Comparison of ENCODE assay signal across 8 cellular contexts in the genomic region with DNA sequence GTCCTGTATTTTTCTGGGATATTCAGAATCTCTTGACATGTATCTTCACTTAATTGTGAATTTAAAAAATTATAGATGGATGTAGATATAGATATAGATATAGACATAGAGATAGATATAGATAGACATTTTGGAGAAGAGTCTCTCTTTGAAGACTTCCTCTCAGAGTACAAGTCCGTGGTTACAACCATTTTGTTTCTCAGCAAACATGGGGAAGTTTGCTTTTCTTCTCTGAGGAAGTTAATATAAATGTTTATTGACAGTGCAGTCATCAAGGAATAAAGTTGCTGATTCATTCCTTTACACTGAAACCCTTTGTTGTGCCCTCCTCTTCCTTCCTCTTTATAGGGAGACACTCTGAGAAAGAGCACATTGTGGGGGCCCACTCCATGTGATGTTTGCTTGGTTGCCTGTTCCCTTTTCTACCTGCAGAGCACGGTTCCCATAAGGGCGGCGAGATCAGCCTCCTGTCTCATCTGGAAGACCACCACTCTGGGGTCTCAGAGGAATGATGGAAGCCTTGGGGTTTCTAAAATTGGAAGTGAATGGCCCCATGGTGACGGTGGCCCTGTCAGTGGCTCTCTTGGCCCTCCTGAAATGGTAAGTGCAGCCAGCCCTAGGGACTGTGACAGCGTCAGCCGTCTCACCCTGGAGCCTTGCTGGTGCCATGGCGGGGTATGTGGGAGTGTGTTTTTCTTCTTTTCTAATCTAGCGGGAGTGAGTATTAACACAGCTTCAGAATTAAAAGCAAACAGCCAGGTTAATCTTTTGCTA. TPM values are rescaled to one million over a fixed set of nuclear protein-coding genes. Genes with fewer than 3 reads are reported as not detected.
DNase-seq lines count a peak whose midpoint lies in the region; ATAC-seq and TF ChIP-seq lines count a peak whose summit lies in the region.

A gene (plus strand): TSS at position 385 of the 774 bp plus-strand sequence. CDS start 127 bp downstream, at position 512.

- peak within 1 kb of the TSS; percentile 40 for H3K4me3 Mint-ChIP-seq in CD4-positive, alpha-beta T cell
- no peak within 1 kb of the TSS for H3K4me3 Mint-ChIP-seq in endodermal cell

- H3K4me3 ChIP-seq in endodermal cell (ENCODE audit: low read length) (peak within 1 kb of the TSS; percentile 49), neutrophil (ENCODE audit: low read depth in 1 of 2, low read length in 1 of 2) (peak within 1 kb of the TSS; percentile 78 to 82), Karpas-422 (ENCODE audit: low read length) (no peak within 1 kb of the TSS)

- DNase-seq in CD4-positive, alpha-beta T cell: peak in 2 of 10 experiments; percentile 6 to 7
- peak; percentile 20 for DNase-seq in RPMI8226
- DNase-seq in endodermal cell: peak; percentile 67
- no peak for DNase-seq in NCI-H1417 (lab: John Stamatoyannopoulos, UW)
- no peak for DNase-seq in Karpas-422
- no peak for DNase-seq in NCI-H187 treated with DMSO at 0.1 percent for 48 hours (lab: John Stamatoyannopoulos, UW)

- H3K27me3 ChIP-seq in CD4-positive, alpha-beta T cell (ENCODE audit: control insufficient read depth, insufficient read depth, low read length): no peaks in the 10 kb centered on the region
- no peaks in the 10 kb centered on the region for H3K27me3 ChIP-seq in endodermal cell (ENCODE audit: control insufficient read depth, insufficient read depth, low read length, poor library complexity, severe bottlenecking)
- no peaks in the 10 kb centered on the region for H3K27me3 ChIP-seq in neutrophil
- H3K27me3 ChIP-seq in Karpas-422 (ENCODE audit: low read length): no peaks in the 10 kb centered on the region

- no peak for TF ChIP-seq CTCF in CD4-positive, alpha-beta T cell (IDR thresholded peaks at IDR 0.05)
- TF ChIP-seq CTCF in endodermal cell (conservative IDR thresholded peaks at IDR 0.05) (no peak), neutrophil (IDR thresholded peaks at IDR 0.05) (peak; percentile 56)

- H3K9me3 Mint-ChIP-seq in CD4-positive, alpha-beta T cell: peaks cover 2% of the 10 kb centered on the region
- H3K9me3 Mint-ChIP-seq in endodermal cell: peaks cover 27% of the 10 kb centered on the region

- CTCF ChIA-PET in CD4-positive, alpha-beta T cell (lab: Charles Lee): no interaction called here

- H3K4me1 ChIP-seq in endodermal cell (ENCODE audit: control insufficient read depth, insufficient read depth, low read length) (peaks cover 15% of the 10 kb centered on the region), neutrophil (ENCODE audit: control insufficient read depth in 1 of 2, insufficient read depth in 1 of 2, low read depth in 1 of 2, low read length in 1 of 2) (peaks cover 19 to 36% of the 10 kb centered on the region in 2 experiments), Karpas-422 (ENCODE audit: low read length) (no peaks in the 10 kb centered on the region)

- H2AFZ ChIP-seq in Karpas-422 (ENCODE audit: low read length): no peak within 1 kb of the TSS

- H3K36me3 Mint-ChIP-seq in CD4-positive, alpha-beta T cell (ENCODE audit: low read depth): peaks cover 11% of the 10 kb centered on the region
- peaks cover 9% of the 10 kb centered on the region for H3K36me3 Mint-ChIP-seq in endodermal cell (ENCODE audit: low read depth)

- H3K4me2 ChIP-seq in Karpas-422 (ENCODE audit: low read depth, low read length, poor library complexity, severe bottlenecking): no peak within 1 kb of the TSS

- 79 to 94% methylated on average over 3 to 9 of the region's 9 CpGs for WGBS in endodermal cell (ENCODE audit: insufficient coverage in 1 of 2, insufficient read length in 1 of 2), 2 experiments

- peaks cover 37% of the 10 kb centered on the region for H3K4me1 Mint-ChIP-seq in CD4-positive, alpha-beta T cell (ENCODE audit: low read depth)
- H3K4me1 Mint-ChIP-seq in endodermal cell: peaks cover 41% of the 10 kb centered on the region

- no peaks in the 10 kb centered on the region for H3K36me3 ChIP-seq in endodermal cell (ENCODE audit: control insufficient read depth, insufficient read depth, low read length)
- H3K36me3 ChIP-seq in neutrophil: no peaks in the 10 kb centered on the region
- no peaks in the 10 kb centered on the region for H3K36me3 ChIP-seq in Karpas-422 (ENCODE audit: insufficient read depth, low read length)

- H4K20me1 ChIP-seq in Karpas-422 (ENCODE audit: insufficient read depth, low read depth, low read length): no peaks in the 10 kb centered on the region

- POLR2A ChIA-PET in CD4-positive, alpha-beta T cell (lab: Charles Lee): interaction anchor here (1.3 to 1.8 kb wide), 3 partner anchors 50 to 193 kb away, joined by 3 to 5 read pairs (median 4); a partner anchor contains a TSS

- ATAC-seq in CD4-positive, alpha-beta T cell (ENCODE audit: poor library complexity): peak; percentile 63
- ATAC-seq in GM21737 (IDR thresholded peaks at IDR 0.05; ENCODE audit: unreplicated experiment): peak; percentile 48

- no peaks in the 10 kb centered on the region for H3K9me3 ChIP-seq in CD4-positive, alpha-beta T cell (ENCODE audit: control insufficient read depth, low read length)
- H3K9me3 ChIP-seq in endodermal cell (ENCODE audit: control insufficient read depth, low read length) (peaks cover 28% of the 10 kb centered on the region), neutrophil (no peaks in the 10 kb centered on the region), Karpas-422 (ENCODE audit: low read length) (no peaks in the 10 kb centered on the region)

- H3K79me2 ChIP-seq in Karpas-422 (ENCODE audit: low read length): no peaks in the 10 kb centered on the region

- no peaks in the 10 kb centered on the region for H3K9me2 ChIP-seq in Karpas-422 (replicated peaks; ENCODE audit: insufficient read depth, low read length)

- intact Hi-C loops in CD4-positive, alpha-beta T cell (cut with DNase I, micrococcal nuclease): loop anchor here in 1 of 2 experiments (10.0 kb wide), 1 partner anchor 184 kb away; no protein-coding TSS in a partner anchor

- H3K9ac ChIP-seq in endodermal cell (ENCODE audit: extremely low read depth, low read length, poor library complexity, severe bottlenecking) (no peak within 1 kb of the TSS), Karpas-422 (ENCODE audit: low read length) (no peak within 1 kb of the TSS)

- no peak within 1 kb of the TSS for H3K27ac ChIP-seq in CD4-positive, alpha-beta T cell (ENCODE audit: low read depth, low read length)
- H3K27ac ChIP-seq in endodermal cell (ENCODE audit: low read depth, low read length) (no peak within 1 kb of the TSS), neutrophil (peak within 1 kb of the TSS; percentile 99), Karpas-422 (ENCODE audit: low read length) (no peak within 1 kb of the TSS)

- peak within 1 kb of the TSS; percentile 88 for H3K27ac Mint-ChIP-seq in CD4-positive, alpha-beta T cell
- H3K27ac Mint-ChIP-seq in endodermal cell: peak within 1 kb of the TSS; percentile 91

- peaks cover 4% of the 10 kb centered on the region for H3K27me3 Mint-ChIP-seq in CD4-positive, alpha-beta T cell
- peaks cover 1% of the 10 kb centered on the region for H3K27me3 Mint-ChIP-seq in endodermal cell (ENCODE audit: insufficient read depth)

RNA-seq across cellular contexts. Expression of the gene that starts here (rescaled TPM):
- 1 to 10 TPM; 5.5 to 6.0 TPM for total RNA-seq in CD4-positive, alpha-beta T cell
- total RNA-seq in endodermal cell: 10 to 100 TPM in 1 of 2 donors, 1 to 10 TPM in 1; 7.6 to 13.5 TPM
- polyA plus RNA-seq in endodermal cell (2013, experiment 1 of 2): 2.6 TPM
- polyA plus RNA-seq in endodermal cell (2013, experiment 2 of 2): 2.7 TPM
- total RNA-seq in Karpas-422 (2014; rRNA removed; shearing (Covaris generic); ENCODE audit: low replicate concordance): not detected in 2 replicates

Comparison
In these comparisons a context has a peak if more than half of its experiments do, and no peak if none do; other contexts are left out.
1. DNase-seq: peak in RPMI8226 (single experiment) and endodermal cell (single experiment); none in NCI-H1417 (0 of 3), Karpas-422 (single experiment) and NCI-H187 treated with DMSO at 0.1 percent for 48 hours (single experiment).